In genomic region chr7:33109758-33110238, GRCh38 we compare ENCODE assay signal across 8 cellular contexts. TPM values are rescaled to one million over a fixed set of nuclear protein-coding genes. Genes with fewer than 3 reads are reported as not detected.
DNase-seq lines count a peak whose midpoint lies in the region; ATAC-seq and TF ChIP-seq lines count a peak whose summit lies in the region.

No MANE protein-coding gene starts in this region.

- TF ChIP-seq CTCF in colonic mucosa (IDR thresholded peaks at IDR 0.05) (no peak), body of pancreas (IDR thresholded peaks at IDR 0.05) (no peak)

- no peak overlapping the region for H3K9ac ChIP-seq in colonic mucosa (ENCODE audit: low read depth in 2 of 2, low read length in 2 of 2)
- no peak overlapping the region for H3K9ac ChIP-seq in muscle layer of colon (ENCODE audit: low read length)

- H3K4me1 ChIP-seq in colonic mucosa (peaks cover 13% of the 10 kb centered on the region), muscle layer of colon (ENCODE audit: insufficient read depth, low read length) (peaks cover 30% of the 10 kb centered on the region), body of pancreas (peaks cover 35% of the 10 kb centered on the region)

- ATAC-seq in body of pancreas: no peak
- ATAC-seq in GM18505 (IDR thresholded peaks at IDR 0.05; ENCODE audit: unreplicated experiment): no peak
- ATAC-seq in HG03039 (IDR thresholded peaks at IDR 0.05; ENCODE audit: unreplicated experiment): no peak

- H3K27ac ChIP-seq in colonic mucosa (peak overlapping the region; percentile 20), muscle layer of colon (ENCODE audit: low read depth, low read length) (no peak overlapping the region), body of pancreas (no peak overlapping the region)

- 19 to 23% methylated on average over 11 of the region's 11 CpGs for WGBS in body of pancreas, 2 donors

- H3K36me3 ChIP-seq in colonic mucosa (no peaks in the 10 kb centered on the region), muscle layer of colon (ENCODE audit: insufficient read depth, low read length) (no peaks in the 10 kb centered on the region), body of pancreas (replicated peaks in 1 of 2; ENCODE audit: insufficient read depth in 1 of 2, low read depth in 2 of 2) (no peaks in the 10 kb centered on the region)

- H3K27me3 ChIP-seq in colonic mucosa: no peaks in the 10 kb centered on the region
- no peaks in the 10 kb centered on the region for H3K27me3 ChIP-seq in muscle layer of colon (ENCODE audit: control insufficient read depth in 1 of 2, insufficient read depth in 2 of 2, low read length in 2 of 2)
- no peaks in the 10 kb centered on the region for H3K27me3 ChIP-seq in body of pancreas

- no peaks in the 10 kb centered on the region for H3K9me3 ChIP-seq in colonic mucosa
- H3K9me3 ChIP-seq in muscle layer of colon (ENCODE audit: low read length): no peaks in the 10 kb centered on the region
- no peaks in the 10 kb centered on the region for H3K9me3 ChIP-seq in body of pancreas

- intact Hi-C loops in colonic mucosa (cut with DNase I): loop anchor here (5.0 kb wide), 2 partner anchors 307 to 622 kb away; no protein-coding TSS in a partner anchor
- intact Hi-C loops in body of pancreas (cut with DNase I): no loop called here

- no peak for TF ChIP-seq POLR2A in body of pancreas (IDR thresholded peaks at IDR 0.05)
- TF ChIP-seq POLR2A in GM18505 (IDR thresholded peaks at IDR 0.05; ENCODE audit: borderline replicate concordance, extremely low read depth, insufficient read depth, insufficient read length): no peak

- peak; percentile 20 for DNase-seq in SIG-M5 treated with dmso at 0.1 percent for 504 hours (lab: John Stamatoyannopoulos, UW; ENCODE audit: unreplicated experiment)
- no peak for DNase-seq in SIG-M5 (lab: John Stamatoyannopoulos, UW)
- peak; percentile 37 for DNase-seq in NCI-H748 treated with DMSO at 0.1 percent for 48 hours (lab: John Stamatoyannopoulos, UW)
- no peak for DNase-seq in colonic mucosa
- no peak for DNase-seq in body of pancreas

- H3K4me3 ChIP-seq in colonic mucosa: peak overlapping the region; percentile 97
- peak overlapping the region; percentile 36 to 50 for H3K4me3 ChIP-seq in muscle layer of colon (ENCODE audit: low read depth in 1 of 2, low read length in 2 of 2)
- H3K4me3 ChIP-seq in body of pancreas: peak overlapping the region in 1 of 2 donors; percentile 41

RNA-seq across cellular contexts. Expression of gene RP9, which starts 0.6 kb away (rescaled TPM):
- total RNA-seq in colonic mucosa (1 to 10 TPM; 9.5 to 10.0 TPM), body of pancreas (1 to 10 TPM; 5.2 to 9.6 TPM)

RNA-seq across cellular contexts. Expression of gene BBS9, which starts 19.6 kb away (rescaled TPM):
- total RNA-seq in colonic mucosa: 10 to 100 TPM in 1 of 2 donors, 1 to 10 TPM in 1; 9.3 to 10.9 TPM
- total RNA-seq in body of pancreas: 10 to 100 TPM; 14.2 to 23.6 TPM

RNA-seq across cellular contexts. Expression of gene NT5C3A, which starts 47.2 kb away (rescaled TPM):
- total RNA-seq in colonic mucosa (100 to 1,000 TPM in 1 of 2 donors, 10 to 100 TPM in 1; 53.9 to 104 TPM), body of pancreas (10 to 100 TPM; 20.4 to 26.5 TPM)

Comparison
In these comparisons a context has a peak if more than half of its experiments do, and no peak if none do; other contexts are left out.
1. DNase-seq: peak in SIG-M5 treated with dmso at 0.1 percent for 504 hours (single experiment) and NCI-H748 treated with DMSO at 0.1 percent for 48 hours (single experiment); none in SIG-M5 (single experiment), colonic mucosa (single experiment) and body of pancreas (0 of 4).